ENCODE assay signal across 8 cellular contexts in the genomic region with DNA sequence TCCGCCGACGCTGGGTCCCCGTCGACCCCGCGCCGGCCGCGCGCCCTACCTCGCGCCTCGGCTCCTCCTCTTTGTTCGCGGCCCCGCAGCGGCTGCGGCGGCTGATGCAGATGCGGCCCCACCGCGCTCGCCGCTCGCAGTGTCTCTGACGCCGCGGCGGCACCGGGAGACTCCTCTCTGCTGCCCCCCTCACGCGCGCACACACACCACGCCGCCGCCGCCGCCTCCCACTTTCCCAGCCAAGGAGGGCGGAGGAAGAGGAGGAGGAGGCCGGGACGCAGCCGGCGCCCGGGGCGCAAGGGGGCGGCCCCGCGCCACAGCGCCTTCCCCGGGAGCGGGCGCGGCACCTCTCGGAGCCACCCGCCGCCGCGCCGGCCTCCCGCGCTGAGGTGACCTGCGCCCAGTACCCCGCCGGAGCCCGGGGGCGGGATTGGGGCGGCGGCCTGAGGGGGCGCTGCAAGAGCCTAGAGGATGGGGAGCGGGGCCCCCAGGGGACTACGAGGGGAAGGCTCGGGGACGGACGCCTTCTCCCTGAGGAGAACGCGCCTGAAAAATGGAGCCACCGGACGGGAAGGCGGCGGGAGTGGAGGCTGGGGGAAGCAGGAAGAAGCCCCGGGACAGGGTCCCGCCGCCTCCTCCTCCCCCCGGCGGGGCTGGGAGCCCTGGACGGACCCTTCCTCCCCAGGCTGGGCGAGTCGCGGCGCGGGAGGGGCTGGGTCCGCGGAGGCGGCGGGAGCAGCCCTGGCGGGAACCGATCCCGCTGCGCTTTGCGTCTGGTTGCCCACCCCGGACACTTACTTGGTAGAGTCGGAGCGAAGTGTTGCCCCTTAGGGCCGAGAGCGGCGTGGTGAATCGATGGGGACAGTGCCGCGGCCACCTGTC. TPM values are rescaled to one million over a fixed set of nuclear protein-coding genes. Genes with fewer than 3 reads are reported as not detected.
A peak's percentile ranks its signal among the peaks of the same experiment; 100 is the strongest.
DNase-seq lines count a peak whose midpoint lies in the region; ATAC-seq and FAIRE-seq lines count a peak whose summit lies in the region.

A gene (minus strand): TSS at position 147 of the 882 bp plus-strand sequence. CDS start 1,744 bp downstream, outside the sequence.

- peaks cover 0 to 2% of the 10 kb centered on the region in 2 donors for H3K4me1 ChIP-seq in small intestine (ENCODE audit: control insufficient read depth in 2 of 2, insufficient read depth in 1 of 2, low read depth in 1 of 2, low read length in 1 of 2)

- no peak for FAIRE-seq in small intestine (lab: Jason Lieb, UNC)

- H3K4me3 Mint-ChIP-seq in IgD-negative memory B cell: peak within 1 kb of the TSS; percentile 80 to 97 (median 92)

- H3K4me1 Mint-ChIP-seq in IgD-negative memory B cell: peaks cover 17 to 24% (median 24%) of the 10 kb centered on the region in 3 donors

- no peaks in the 10 kb centered on the region for H3K9me3 Mint-ChIP-seq in IgD-negative memory B cell

- WGBS in small intestine, 3 donors: 1% methylated on average over 71 to 109 of the region's 110 CpGs

- H3K9me3 ChIP-seq in small intestine (ENCODE audit: control insufficient read depth, low read depth): no peaks in the 10 kb centered on the region

- peaks cover 1% of the 10 kb centered on the region for H3K36me3 Mint-ChIP-seq in IgD-negative memory B cell

- ATAC-seq in GM21619 (IDR thresholded peaks at IDR 0.05; ENCODE audit: unreplicated experiment): peak; percentile 56

- peaks cover 5% of the 10 kb centered on the region for H3K27me3 Mint-ChIP-seq in IgD-negative memory B cell

- H3K4me3 ChIP-seq in small intestine (ENCODE audit: low read depth in 1 of 2, low read length in 2 of 2): peak within 1 kb of the TSS; percentile 63 to 94

- no peaks in the 10 kb centered on the region for H3K36me3 ChIP-seq in small intestine (ENCODE audit: control insufficient read depth in 2 of 2, insufficient read depth in 2 of 2, low read length in 2 of 2)

- H3K27ac ChIP-seq in caudate nucleus (ENCODE audit: low read depth, low read length) (peak within 1 kb of the TSS; percentile 70), small intestine (ENCODE audit: low read depth in 1 of 2, low read length in 1 of 2) (peak within 1 kb of the TSS; percentile 86 to 93)

- peak within 1 kb of the TSS; percentile 16 to 73 (median 67) for H3K27ac Mint-ChIP-seq in IgD-negative memory B cell

- peak; percentile 28 for DNase-seq in NCI-H2107 treated with DMSO at 0.1 percent for 48 hours (lab: John Stamatoyannopoulos, UW; ENCODE audit: unreplicated experiment)
- no peak for DNase-seq in NCI-H2107 (lab: John Stamatoyannopoulos, UW)
- peak; percentile 45 to 73 for DNase-seq in SHP77 (lab: John Stamatoyannopoulos, UW)
- peak in 59 of 61 donors; percentile 8 to 90 (median 76) for DNase-seq in caudate nucleus (lab: John Stamatoyannopoulos, UW)
- DNase-seq in islet precursor cell: peak; percentile 92
- DNase-seq in small intestine: peak; percentile 85

- H3K27me3 ChIP-seq in small intestine (ENCODE audit: control insufficient read depth in 2 of 2, insufficient read depth in 2 of 2, low read length in 2 of 2): no peaks in the 10 kb centered on the region

RNA-seq across cellular contexts. Expression of the gene that starts here (rescaled TPM):
- polyA plus RNA-seq in IgD-negative memory B cell (2.2 TPM), small intestine (10 to 100 TPM; 10.7 to 12.2 (median 10.8) TPM)
